Comparison of ENCODE assay signal across 7 cellular contexts in the genomic region with DNA sequence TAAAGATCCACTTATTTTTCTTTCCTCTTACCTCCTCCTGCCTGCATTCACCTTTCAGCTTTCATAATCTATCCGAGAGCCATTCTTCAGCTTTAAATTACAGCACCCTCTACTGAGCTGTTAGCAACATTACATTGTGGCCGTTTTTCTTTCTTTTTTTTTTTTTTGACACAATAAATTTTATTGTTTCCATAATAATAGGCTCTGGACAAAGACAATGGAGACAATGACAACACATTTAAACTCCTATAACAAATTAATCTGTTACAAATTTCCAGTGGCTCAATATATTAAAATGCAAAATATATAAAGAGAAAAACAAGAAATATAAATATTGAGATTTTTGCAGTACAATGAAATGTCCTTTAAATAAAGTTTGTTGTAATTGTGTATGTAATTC.
A peak's percentile ranks its signal among the peaks of the same experiment; 100 is the strongest.
DNase-seq lines count a peak whose midpoint lies in the region; ATAC-seq and TF ChIP-seq lines count a peak whose summit lies in the region.
"Not testable (repeated sequence)": the region's sequence is repeated elsewhere in the genome, so short reads cannot be mapped to it uniquely, and the experiment has no call there.

No MANE protein-coding gene starts in this region.

- intact Hi-C loops in right lobe of liver (cut with DNase I): not testable (repeated sequence)

- not testable (repeated sequence) for H3K27me3 ChIP-seq in SU-DHL-6 (ENCODE audit: low read length); right lobe of liver

- ATAC-seq in GM21515 (IDR thresholded peaks at IDR 0.05; ENCODE audit: unreplicated experiment) (peak; percentile 75), HG03196 (IDR thresholded peaks at IDR 0.05; ENCODE audit: unreplicated experiment) (peak; percentile 63), right lobe of liver (peak; percentile 48 to 68 (median 60))

- WGBS in right lobe of liver (ENCODE audit: insufficient coverage, low coverage, low lambda C conversion rate, missing lambda C conversion rate): 4% methylated on average over 2 of the region's 2 CpGs

- not testable (repeated sequence) for H3K27me3 Mint-ChIP-seq in endothelial cell (ENCODE audit: unreplicated experiment)

- not testable (repeated sequence) for H3K27ac Mint-ChIP-seq in endothelial cell (ENCODE audit: unreplicated experiment)

- H3K9me3 Mint-ChIP-seq in endothelial cell (ENCODE audit: unreplicated experiment): not testable (repeated sequence)

- H3K4me1 ChIP-seq in right lobe of liver: not testable (repeated sequence)

- H3K36me3 Mint-ChIP-seq in endothelial cell (ENCODE audit: low read depth, unreplicated experiment): not testable (repeated sequence)

- H4K20me1 ChIP-seq in SU-DHL-6 (ENCODE audit: low read depth, low read length): not testable (repeated sequence)

- H3K4me3 Mint-ChIP-seq in endothelial cell (ENCODE audit: unreplicated experiment): not testable (repeated sequence)

- not testable (repeated sequence) for H3K9me3 ChIP-seq in SU-DHL-6 (ENCODE audit: insufficient read depth, low read length); right lobe of liver

- H3K36me3 ChIP-seq in SU-DHL-6 (ENCODE audit: low read length); right lobe of liver: not testable (repeated sequence)

- H3K9ac ChIP-seq in SU-DHL-6 (ENCODE audit: low read length): not testable (repeated sequence)

- H3K79me2 ChIP-seq in SU-DHL-6 (ENCODE audit: insufficient read depth, low read length): not testable (repeated sequence)

- H3F3A ChIP-seq in SU-DHL-6 (ENCODE audit: insufficient read depth): not testable (repeated sequence)

- H2AFZ ChIP-seq in SU-DHL-6 (ENCODE audit: low read depth, low read length, severe bottlenecking): not testable (repeated sequence)

- not testable (repeated sequence) for TF ChIP-seq POLR2A in right lobe of liver (IDR thresholded peaks at IDR 0.05)

- H3K4me3 ChIP-seq in SU-DHL-6 (ENCODE audit: insufficient read depth, low read length, poor library complexity, severe bottlenecking); right lobe of liver: not testable (repeated sequence)

- not testable (repeated sequence) for H3K27ac ChIP-seq in SU-DHL-6 (ENCODE audit: low read depth, low read length); right lobe of liver

- H3K4me2 ChIP-seq in SU-DHL-6 (ENCODE audit: low read depth, low read length, poor library complexity, severe bottlenecking): not testable (repeated sequence)

- not testable (repeated sequence) for H3K4me1 Mint-ChIP-seq in endothelial cell (ENCODE audit: unreplicated experiment)

- not testable (repeated sequence) for H3K9me2 ChIP-seq in SU-DHL-6 (replicated peaks; ENCODE audit: insufficient read depth, low read length)

- TF ChIP-seq CTCF in GM12873 (IDR thresholded peaks at IDR 0.05; ENCODE audit: insufficient read depth, low read depth, low read length, missing control alignments) (peak; percentile 34), SU-DHL-6 (IDR thresholded peaks at IDR 0.05; ENCODE audit: insufficient read depth, low read length, poor library complexity, severe bottlenecking) (peak; percentile 13), endothelial cell (IDR thresholded peaks at IDR 0.05; ENCODE audit: unreplicated experiment) (peak; percentile 67), right lobe of liver (IDR thresholded peaks at IDR 0.05) (peak; percentile 4 to 45 (median 34))

- peak; percentile 0 for DNase-seq in NCI-H2029 (lab: John Stamatoyannopoulos, UW)
- DNase-seq in endothelial cell (ENCODE audit: low spot score); right lobe of liver: not testable (repeated sequence)

Comparison
In these comparisons a context has a peak if more than half of its experiments do, and no peak if none do; other contexts are left out.
1. CTCF ChIP-seq: peak in every context shown above with its lines; median percentile 67 in endothelial cell; 34 in right lobe of liver; 34 in GM12873; 13 in SU-DHL-6.